In genomic region chr1:53899206-53899628, GRCh38 we compare ENCODE assay signal across 2 cellular contexts.
TF ChIP-seq lines count a peak whose summit lies in the region.

No MANE protein-coding gene starts in this region.

TF ChIP-seq in SK-N-SH, 30 proteins besides CTCF, POLR2A, EP300 and RAD21:
- peak; percentile 19; the same call in 1 of the 2 replicates for TF ChIP-seq PBX3 (IDR thresholded peaks at IDR 0.05)
- TF ChIP-seq MXI1 (IDR thresholded peaks at IDR 0.05; ENCODE audit: low read depth, low read length): no peak
- peak; percentile 31; the same call in 1 of the 2 replicates for TF ChIP-seq NFIC (IDR thresholded peaks at IDR 0.05; ENCODE audit: borderline replicate concordance)
- TF ChIP-seq FOXM1 (IDR thresholded peaks at IDR 0.05; ENCODE audit: low read depth): no peak
- TF ChIP-seq IRF3 (IDR thresholded peaks at IDR 0.05; ENCODE audit: low read depth, low read length): no peak
- TF ChIP-seq RCOR1 (IDR thresholded peaks at IDR 0.05; ENCODE audit: low read length): no peak
- no peak for TF ChIP-seq MAX (IDR thresholded peaks at IDR 0.05; ENCODE audit: low read depth)

TF ChIP-seq in HepG2, 621 proteins besides CTCF, POLR2A, EP300 and RAD21 (continues in another document):
- no peak for TF ChIP-seq KDM5B (CRISPR knock-in tag; IDR thresholded peaks at IDR 0.05; ENCODE audit: borderline replicate concordance)
- no peak for TF ChIP-seq ZNF839 (CRISPR knock-in tag; IDR thresholded peaks at IDR 0.05; ENCODE audit: borderline replicate concordance)
- TF ChIP-seq PHF8 (CRISPR knock-in tag; IDR thresholded peaks at IDR 0.05): peak; percentile 27; the same call in 1 of the 2 replicates
- TF ChIP-seq SMAD9 (CRISPR knock-in tag; IDR thresholded peaks at IDR 0.05): no peak
- TF ChIP-seq ZBTB4 (CRISPR knock-in tag; IDR thresholded peaks at IDR 0.05; ENCODE audit: borderline replicate concordance): no peak
- no peak for TF ChIP-seq SRSF1 (optimal IDR thresholded peaks at IDR 0.05; ENCODE audit: low read depth, low read length)
- TF ChIP-seq MIER2 (CRISPR knock-in tag; IDR thresholded peaks at IDR 0.05): no peak
- TF ChIP-seq ZNF546 (CRISPR knock-in tag; conservative IDR thresholded peaks at IDR 0.05): no peak
- no peak for TF ChIP-seq NR3C1 (CRISPR knock-in tag; IDR thresholded peaks at IDR 0.05)
- TF ChIP-seq PAX8 (CRISPR knock-in tag; IDR thresholded peaks at IDR 0.05; ENCODE audit: borderline replicate concordance): no peak
- no peak for TF ChIP-seq ZIK1 (CRISPR knock-in tag; IDR thresholded peaks at IDR 0.05; ENCODE audit: borderline replicate concordance, low read depth)
- TF ChIP-seq ZSCAN22 (CRISPR knock-in tag; IDR thresholded peaks at IDR 0.05): no peak
- TF ChIP-seq REXO4 (CRISPR knock-in tag; IDR thresholded peaks at IDR 0.05; ENCODE audit: borderline replicate concordance): no peak
- TF ChIP-seq ZBTB14 (CRISPR knock-in tag; IDR thresholded peaks at IDR 0.05): no peak
- TF ChIP-seq TFDP1 (CRISPR knock-in tag; IDR thresholded peaks at IDR 0.05; ENCODE audit: borderline replicate concordance): no peak
- no peak for TF ChIP-seq ZFP36L2 (CRISPR knock-in tag; IDR thresholded peaks at IDR 0.05)
- TF ChIP-seq BRD4 (CRISPR knock-in tag; IDR thresholded peaks at IDR 0.05): no peak
- TF ChIP-seq TAF1 (CRISPR knock-in tag; IDR thresholded peaks at IDR 0.05): no peak
- no peak for TF ChIP-seq ZNF510 (CRISPR knock-in tag; IDR thresholded peaks at IDR 0.05; ENCODE audit: low read depth)
- TF ChIP-seq ZKSCAN1 (IDR thresholded peaks at IDR 0.05; ENCODE audit: low read length): no peak
- no peak for TF ChIP-seq SIN3A (IDR thresholded peaks at IDR 0.05; ENCODE audit: borderline replicate concordance, low read depth, low read length)
- no peak for TF ChIP-seq NRL (CRISPR knock-in tag; IDR thresholded peaks at IDR 0.05; ENCODE audit: borderline replicate concordance)
- no peak for TF ChIP-seq ZNF17 (CRISPR knock-in tag; IDR thresholded peaks at IDR 0.05)
- no peak for TF ChIP-seq ZNF687 (CRISPR knock-in tag; IDR thresholded peaks at IDR 0.05)
- TF ChIP-seq NCOA5 (CRISPR knock-in tag; IDR thresholded peaks at IDR 0.05): no peak
- no peak for TF ChIP-seq GPBP1L1 (CRISPR knock-in tag; IDR thresholded peaks at IDR 0.05)
- TF ChIP-seq ZBTB44 (CRISPR knock-in tag; IDR thresholded peaks at IDR 0.05): no peak
- no peak for TF ChIP-seq ZNF670 (CRISPR knock-in tag; IDR thresholded peaks at IDR 0.05; ENCODE audit: borderline replicate concordance)
- TF ChIP-seq ZNF407 (CRISPR knock-in tag; IDR thresholded peaks at IDR 0.05; ENCODE audit: not compliant biosample characterization): no peak
- TF ChIP-seq ZNF891 (CRISPR knock-in tag; IDR thresholded peaks at IDR 0.05): no peak
- no peak; the same call in none of the 2 replicates for TF ChIP-seq ZNF792 (CRISPR knock-in tag; IDR thresholded peaks at IDR 0.05)
- no peak for TF ChIP-seq HNRNPH1 (optimal IDR thresholded peaks at IDR 0.05; ENCODE audit: low read depth, low read length)
- TF ChIP-seq ZFP36 (IDR thresholded peaks at IDR 0.05; ENCODE audit: borderline replicate concordance, low read depth, low read length, partially characterized antibody): no peak
- TF ChIP-seq ZNF333 (CRISPR knock-in tag; IDR thresholded peaks at IDR 0.05; ENCODE audit: borderline replicate concordance): no peak
- no peak for TF ChIP-seq ZSCAN9 (CRISPR knock-in tag; IDR thresholded peaks at IDR 0.05; ENCODE audit: borderline replicate concordance)
- TF ChIP-seq ZMAT3 (CRISPR knock-in tag; conservative IDR thresholded peaks at IDR 0.05): no peak
